ENCODE assay signal across 9 cellular contexts in the genomic region with DNA sequence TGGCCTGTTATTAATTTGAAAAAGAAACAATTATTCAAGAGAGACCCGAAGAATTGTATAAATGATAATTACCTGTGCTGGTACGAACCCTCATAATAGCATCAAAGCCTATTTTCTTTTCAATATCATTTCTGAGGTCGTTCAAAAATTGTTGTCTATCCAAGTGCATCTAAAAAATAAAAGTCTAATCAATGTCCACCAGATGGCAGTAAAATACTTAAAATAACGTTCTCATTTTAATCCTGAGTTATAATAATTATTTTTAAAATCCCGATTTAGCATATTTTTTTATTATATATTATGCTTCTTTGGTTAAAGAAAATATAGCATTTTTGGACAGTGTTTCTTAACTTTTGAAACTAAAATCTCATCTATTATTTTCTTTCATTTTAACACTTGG. TPM values are rescaled to one million over a fixed set of nuclear protein-coding genes. Genes with fewer than 3 reads are reported as not detected.
A peak's percentile ranks its signal among the peaks of the same experiment; 100 is the strongest.
DNase-seq lines count a peak whose midpoint lies in the region; ATAC-seq and TF ChIP-seq lines count a peak whose summit lies in the region.
"Had no signal": no experiment of that assay in that cellular context is flagged by ENCODE, and none has a peak within 500 bp of the region (broad histone marks: within the 10 kb centered on the region; RNA-seq: fewer than 3 reads in every experiment).

No MANE protein-coding gene starts in this region.

- H3K4me1 ChIP-seq in colonic mucosa (no peaks in the 10 kb centered on the region), osteoblast (ENCODE audit: insufficient read depth, low read length) (peaks cover 20% of the 10 kb centered on the region), left lung (no peaks in the 10 kb centered on the region)

- H3K27ac ChIP-seq in colonic mucosa (no peak overlapping the region), osteoblast (ENCODE audit: low read depth, low read length) (peak overlapping the region; percentile 52), left lung (no peak overlapping the region)

- H3K9me3 ChIP-seq in colonic mucosa (no peaks in the 10 kb centered on the region), osteoblast (ENCODE audit: low read depth, low read length) (no peaks in the 10 kb centered on the region), left lung (no peaks in the 10 kb centered on the region)

- BruUV-seq in Calu3 (replicated peaks; lab: Mats Ljungman, UMichigan): no TSS peak

- peak; percentile 4 for TF ChIP-seq CTCF in Calu3 (IDR thresholded peaks at IDR 0.05; ENCODE audit: unreplicated experiment)
- peak; percentile 22 for TF ChIP-seq CTCF in colonic mucosa (IDR thresholded peaks at IDR 0.05)
- peak; percentile 32 for TF ChIP-seq CTCF in osteoblast (IDR thresholded peaks at IDR 0.05; ENCODE audit: extremely low read depth, low read depth, low read length)
- peak in 1 of 2 donors; percentile 29 for TF ChIP-seq CTCF in left lung (IDR thresholded peaks at IDR 0.05)

- no peak overlapping the region for H2AFZ ChIP-seq in osteoblast (ENCODE audit: low read length)

- H3K27me3 ChIP-seq in colonic mucosa: no peaks in the 10 kb centered on the region
- H3K27me3 ChIP-seq in osteoblast (ENCODE audit: insufficient read depth, low read length): no peaks in the 10 kb centered on the region
- no peaks in the 10 kb centered on the region for H3K27me3 ChIP-seq in left lung

- ATAC-seq in HG03108 (IDR thresholded peaks at IDR 0.05; ENCODE audit: unreplicated experiment) (no peak), left lung (no peak)
- no peak for ATAC-seq in activated T-cell treated with anti-CD3 and anti-CD28 coated beads, Interleukin-2, amount 50 U/mL, for 4 hours

- DNase-seq in Calu3 (no peak), NCI-H1694 treated with DMSO at 0.1 percent for 48 hours (lab: John Stamatoyannopoulos, UW) (peak; percentile 3), colonic mucosa (no peak), osteoblast (ENCODE audit: insufficient read length, low spot score, missing footprints) (no peak), left lung (no peak)
- no peak for DNase-seq in activated naive CD4-positive, alpha-beta T cell treated with anti-CD3 and anti-CD28 coated beads for 36 hours
- DNase-seq in activated T-cell treated with anti-CD3 and anti-CD28 coated beads, Interleukin-2, amount 50 U/mL, for 4 hours: no peak
- DNase-seq: stimulated activated CD4-positive, alpha-beta T cell treated with anti-CD3 and anti-CD28 coated beads, Interleukin-1b, Interleukin-23, amount 100 ng/mL, for 48 hours had no signal

- H3K36me3 Mint-ChIP-seq in Calu3 (ENCODE audit: insufficient read depth, unreplicated experiment): peaks cover 17% of the 10 kb centered on the region
- peaks cover 29% of the 10 kb centered on the region for H3K36me3 Mint-ChIP-seq in activated naive CD4-positive, alpha-beta T cell treated with anti-CD3 and anti-CD28 coated beads for 36 hours (ENCODE audit: low read depth)
- peaks cover 26% of the 10 kb centered on the region for H3K36me3 Mint-ChIP-seq in activated T-cell treated with anti-CD3 and anti-CD28 coated beads, Interleukin-2, amount 50 U/mL, for 4 hours (ENCODE audit: insufficient read depth)

- H4K20me1 ChIP-seq in osteoblast (ENCODE audit: insufficient read depth, low read length): no peaks in the 10 kb centered on the region

- H3K27me3 Mint-ChIP-seq in Calu3 (ENCODE audit: unreplicated experiment): no peaks in the 10 kb centered on the region
- H3K27me3 Mint-ChIP-seq in activated naive CD4-positive, alpha-beta T cell treated with anti-CD3 and anti-CD28 coated beads for 36 hours (ENCODE audit: low read depth): no peaks in the 10 kb centered on the region
- no peaks in the 10 kb centered on the region for H3K27me3 Mint-ChIP-seq in activated T-cell treated with anti-CD3 and anti-CD28 coated beads, Interleukin-2, amount 50 U/mL, for 4 hours (ENCODE audit: low read depth)

- no peak overlapping the region for H3K9ac ChIP-seq in colonic mucosa (ENCODE audit: low read depth in 2 of 2, low read length in 2 of 2)

- no peak overlapping the region for H3K4me2 ChIP-seq in osteoblast (ENCODE audit: insufficient read depth, low read length)

- no peaks in the 10 kb centered on the region for H3K4me1 Mint-ChIP-seq in Calu3 (ENCODE audit: low read depth, unreplicated experiment)
- H3K4me1 Mint-ChIP-seq in activated naive CD4-positive, alpha-beta T cell treated with anti-CD3 and anti-CD28 coated beads for 36 hours (ENCODE audit: low read depth): no peaks in the 10 kb centered on the region
- H3K4me1 Mint-ChIP-seq in activated T-cell treated with anti-CD3 and anti-CD28 coated beads, Interleukin-2, amount 50 U/mL, for 4 hours (ENCODE audit: low read depth): no peaks in the 10 kb centered on the region

- no peak overlapping the region for H3K4me3 Mint-ChIP-seq in Calu3 (ENCODE audit: low read depth, unreplicated experiment)
- H3K4me3 Mint-ChIP-seq in activated naive CD4-positive, alpha-beta T cell treated with anti-CD3 and anti-CD28 coated beads for 36 hours: no peak overlapping the region
- no peak overlapping the region for H3K4me3 Mint-ChIP-seq in activated T-cell treated with anti-CD3 and anti-CD28 coated beads, Interleukin-2, amount 50 U/mL, for 4 hours

- H3K36me3 ChIP-seq in colonic mucosa: peaks cover 18% of the 10 kb centered on the region
- peaks cover 94% of the 10 kb centered on the region for H3K36me3 ChIP-seq in osteoblast (ENCODE audit: insufficient read depth, low read length)
- peaks cover 0 to 91% of the 10 kb centered on the region in 2 donors for H3K36me3 ChIP-seq in left lung

- intact Hi-C loops in Calu3 (cut with micrococcal nuclease; ENCODE audit: unreplicated experiment) (loop anchor here (1.0 kb wide), 1 partner anchor 228 kb away; no protein-coding TSS in a partner anchor), colonic mucosa (cut with DNase I) (loop anchor here (10.0 kb wide), 1 partner anchor 224 kb away; no protein-coding TSS in a partner anchor), left lung (cut with DNase I) (no loop called here)
- intact Hi-C loops in activated naive CD4-positive, alpha-beta T cell treated with anti-CD3 and anti-CD28 coated beads for 36 hours (cut with micrococcal nuclease): loop anchor here (1.0 kb wide), 2 partner anchors 149 to 228 kb away; no protein-coding TSS in a partner anchor

- CTCF ChIA-PET in Calu3 (lab: Charles Lee): no interaction called here
- CTCF ChIA-PET in activated naive CD4-positive, alpha-beta T cell treated with anti-CD3 and anti-CD28 coated beads for 36 hours (lab: Charles Lee): interaction anchor here (0.8 to 1.1 kb wide), 5 partner anchors 13 to 154 kb away, joined by 3 to 7 read pairs (median 4); no protein-coding TSS in a partner anchor

- H3K4me3 ChIP-seq in colonic mucosa (no peak overlapping the region), osteoblast (ENCODE audit: insufficient read depth, low read length) (no peak overlapping the region), left lung (no peak overlapping the region)

- H3K9me3 Mint-ChIP-seq in Calu3 (ENCODE audit: low read depth, unreplicated experiment): no peaks in the 10 kb centered on the region
- no peaks in the 10 kb centered on the region for H3K9me3 Mint-ChIP-seq in activated naive CD4-positive, alpha-beta T cell treated with anti-CD3 and anti-CD28 coated beads for 36 hours
- no peaks in the 10 kb centered on the region for H3K9me3 Mint-ChIP-seq in activated T-cell treated with anti-CD3 and anti-CD28 coated beads, Interleukin-2, amount 50 U/mL, for 4 hours

- H3K79me2 ChIP-seq in osteoblast (ENCODE audit: insufficient read depth, low read length): peaks cover 44% of the 10 kb centered on the region

- no peak overlapping the region for H3K27ac Mint-ChIP-seq in Calu3 (ENCODE audit: unreplicated experiment)
- no peak overlapping the region for H3K27ac Mint-ChIP-seq in activated naive CD4-positive, alpha-beta T cell treated with anti-CD3 and anti-CD28 coated beads for 36 hours

RNA-seq across cellular contexts. Expression of a gene that starts 55.7 kb away (rescaled TPM):
- total RNA-seq in Calu3 (2022): 26.1 and 36.4 TPM in 2 replicates
- 10 to 100 TPM; 33.0 to 34.1 TPM for total RNA-seq in colonic mucosa
- 25.3 and 28.0 TPM in 2 replicates for total RNA-seq in osteoblast
- 10 to 100 TPM; 30.6 to 45.4 TPM for total RNA-seq in left lung
- total RNA-seq in activated naive CD4-positive, alpha-beta T cell treated with anti-CD3 and anti-CD28 coated beads for 36 hours: 10 to 100 TPM; 35.9 to 36.9 TPM
- 10 to 100 TPM; 38.5 to 45.6 (median 39.4) TPM for total RNA-seq in activated T-cell treated with anti-CD3 and anti-CD28 coated beads, Interleukin-2, amount 50 U/mL, for 4 hours

Comparison
In these comparisons a context has a peak if more than half of its experiments do, and no peak if none do; other contexts are left out.
1. intact Hi-C loops: an anchor here in Calu3 (1.0 kb wide), colonic mucosa (10.0 kb wide) and activated naive CD4-positive, alpha-beta T cell treated with anti-CD3 and anti-CD28 coated beads for 36 hours (1.0 kb wide); none called in left lung.